Comparison of ENCODE assay signal across 12 cellular contexts in the genomic region with DNA sequence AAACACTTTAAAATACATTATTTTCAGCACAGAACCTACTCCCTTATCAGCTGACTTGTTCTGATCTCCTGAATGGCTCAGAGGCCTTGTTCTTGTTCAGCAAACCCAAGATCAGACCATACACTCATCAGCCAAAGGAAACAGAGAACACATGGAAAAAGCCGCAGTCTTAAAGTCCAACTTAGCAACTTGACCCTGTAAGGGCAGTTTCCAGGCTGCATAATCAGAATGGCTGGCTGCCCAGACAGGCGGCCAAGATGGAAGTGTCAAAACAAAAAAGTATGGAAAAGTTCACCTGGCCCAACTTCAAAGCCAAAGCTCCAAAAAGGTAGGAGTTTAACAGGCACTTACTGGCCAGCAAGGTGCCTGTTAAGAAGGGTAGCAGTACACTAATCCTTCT. TPM values are rescaled to one million over a fixed set of nuclear protein-coding genes. Genes with fewer than 3 reads are reported as not detected.
DNase-seq lines count a peak whose midpoint lies in the region; ATAC-seq and TF ChIP-seq lines count a peak whose summit lies in the region.
"Had no signal": no experiment of that assay in that cellular context is flagged by ENCODE, and none has a peak within 500 bp of the region (broad histone marks: within the 10 kb centered on the region; RNA-seq: fewer than 3 reads in every experiment).

No MANE protein-coding gene starts in this region.

- DNase-seq in IMR-90: peak; percentile 91
- DNase-seq in mammary epithelial cell: peak; percentile 32
- peak; percentile 85 for DNase-seq in sigmoid colon
- DNase-seq in NCI-H187 treated with DMSO at 0.1 percent for 48 hours (lab: John Stamatoyannopoulos, UW): no peak
- DNase-seq in superior temporal gyrus (ENCODE audit: extremely low spot score): no peak
- no peak for DNase-seq in SIG-M5 (lab: John Stamatoyannopoulos, UW)
- DNase-seq: activated CD8-positive, alpha-beta T cell treated with anti-CD3 and anti-CD28 coated beads for 36 hours; COR-L47; NCI-H1048; SHP77 had no signal

- no peak overlapping the region for H2AK5ac ChIP-seq in IMR-90 (ENCODE audit: low read depth, low read length)

- no peak overlapping the region for H2BK120ac ChIP-seq in IMR-90 (ENCODE audit: low read depth, low read length)

- H3K79me1 ChIP-seq in IMR-90 (ENCODE audit: low read depth in 1 of 2, low read length in 2 of 2): peaks cover 7 to 34% of the 10 kb centered on the region in 2 experiments; a peak in 3 of 4 replicates

- no peak overlapping the region for H3K4me2 ChIP-seq in IMR-90 (ENCODE audit: low read depth, low read length)
- H3K4me2 ChIP-seq in mammary epithelial cell (ENCODE audit: insufficient read depth, low read depth, low read length): no peak overlapping the region

- H3K27ac ChIP-seq in IMR-90 (ENCODE audit: insufficient read depth, low read length) (no peak overlapping the region), mammary epithelial cell (ENCODE audit: insufficient read depth, low read depth, low read length) (no peak overlapping the region), layer of hippocampus (ENCODE audit: low read depth, low read length) (peak overlapping the region; percentile 18), sigmoid colon (peak overlapping the region; percentile 76 to 85 (median 80))

- H3K4ac ChIP-seq in IMR-90 (ENCODE audit: low read depth, low read length): no peak overlapping the region

- POLR2A ChIA-PET in IMR-90 (lab: Charles Lee; ENCODE audit: unreplicated experiment): no interaction called here

- BruUV-seq in IMR-90 (replicated peaks; lab: Mats Ljungman, UMichigan) (no TSS peak), mammary epithelial cell (replicated peaks; lab: Mats Ljungman, UMichigan) (no TSS peak)

- no CpG with 5 or more reads among the region's 2 CpGs for WGBS in IMR-90 (ENCODE audit: extremely low coverage in 2 of 2, insufficient read length in 1 of 2), 2 experiments
- 0% methylated on average over 2 of the region's 2 CpGs for WGBS in mammary epithelial cell (ENCODE audit: low coverage, missing lambda C conversion rate)
- 14 to 53% methylated on average over 2 of the region's 2 CpGs for WGBS in sigmoid colon, 2 donors

- H3K36me3 ChIP-seq in IMR-90 (ENCODE audit: control insufficient read depth, insufficient read depth, low read length) (no peaks in the 10 kb centered on the region), mammary epithelial cell (ENCODE audit: insufficient read depth, low read length) (no peaks in the 10 kb centered on the region), sigmoid colon (no peaks in the 10 kb centered on the region)

- H3K27me3 ChIP-seq in IMR-90 (ENCODE audit: control insufficient read depth, insufficient read depth, low read length) (no peaks in the 10 kb centered on the region), mammary epithelial cell (ENCODE audit: insufficient read depth, low read length) (no peaks in the 10 kb centered on the region), layer of hippocampus (ENCODE audit: control insufficient read depth, insufficient read depth, low read length) (no peaks in the 10 kb centered on the region), sigmoid colon (no peaks in the 10 kb centered on the region)

- H3K4me1 ChIP-seq in IMR-90 (ENCODE audit: control insufficient read depth, insufficient read depth, low read length) (peaks cover 18% of the 10 kb centered on the region), mammary epithelial cell (ENCODE audit: insufficient read depth, low read length) (peaks cover 27% of the 10 kb centered on the region), sigmoid colon (peaks cover 0 to 57% (median 55%) of the 10 kb centered on the region in 4 donors)

- H2BK5ac ChIP-seq in IMR-90 (ENCODE audit: low read depth, low read length, poor library complexity, severe bottlenecking): no peak overlapping the region

- no peak overlapping the region for H2BK15ac ChIP-seq in IMR-90 (ENCODE audit: low read depth, low read length)

- TF ChIP-seq CTCF in IMR-90 (conservative IDR thresholded peaks at IDR 0.05; ENCODE audit: low read depth, low read length): no peak
- no peak for TF ChIP-seq CTCF in mammary epithelial cell (conservative IDR thresholded peaks at IDR 0.05 in 1 of 2, IDR thresholded peaks at IDR 0.05 in 1 of 2; ENCODE audit: extremely low read depth in 1 of 2, insufficient read depth in 1 of 2, low read depth in 1 of 2, low read length in 2 of 2)
- TF ChIP-seq CTCF in sigmoid colon (IDR thresholded peaks at IDR 0.05): no peak

- no peak overlapping the region for H3K56ac ChIP-seq in IMR-90 (ENCODE audit: extremely low read depth, insufficient read depth, low read length)

- intact Hi-C loops in IMR-90 (cut with micrococcal nuclease) (no loop called here), mammary epithelial cell (cut with micrococcal nuclease) (no loop called here), sigmoid colon (cut with DNase I) (no loop called here)

- no peak overlapping the region for H3K18ac ChIP-seq in IMR-90 (ENCODE audit: low read depth, low read length)

- H3K23ac ChIP-seq in IMR-90 (ENCODE audit: low read depth, low read length): no peak overlapping the region

- no peak overlapping the region for H4K91ac ChIP-seq in IMR-90 (ENCODE audit: insufficient read depth, low read depth, low read length)

- no peak overlapping the region for H3K4me3 ChIP-seq in IMR-90 (ENCODE audit: insufficient read depth, low read depth, low read length)
- H3K4me3 ChIP-seq in mammary epithelial cell (replicated peaks in 1 of 3; ENCODE audit: insufficient read depth in 1 of 3, low read depth in 2 of 3, low read length in 3 of 3): no peak overlapping the region
- H3K4me3 ChIP-seq in sigmoid colon: no peak overlapping the region

- H3K9me3 ChIP-seq in IMR-90 (ENCODE audit: control insufficient read depth, insufficient read depth, low read length): no peaks in the 10 kb centered on the region
- no peaks in the 10 kb centered on the region for H3K9me3 ChIP-seq in mammary epithelial cell (replicated peaks; ENCODE audit: insufficient read depth, low read length)
- no peaks in the 10 kb centered on the region for H3K9me3 ChIP-seq in sigmoid colon

- ATAC-seq in IMR-90 (ENCODE audit: low read depth) (peak; percentile 69), HG02840 (IDR thresholded peaks at IDR 0.05; ENCODE audit: low FRiP score, unreplicated experiment) (no peak)
- ATAC-seq: activated CD8-positive, alpha-beta T cell treated with anti-CD3 and anti-CD28 coated beads for 36 hours had no signal

- TF ChIP-seq RAD21 in IMR-90 (IDR thresholded peaks at IDR 0.05; ENCODE audit: low read length): no peak

- dilution Hi-C loops in IMR-90 (cut with HindIII; ENCODE audit: low sequenced_read_pairs, unreplicated experiment) (no loop called here), mammary epithelial cell (cut with HindIII; ENCODE audit: low sequenced_read_pairs) (no loop called here)

- CTCF ChIA-PET in IMR-90 (lab: Yijun Ruan, JAX) (interaction anchor here (0.7 kb wide), 1 partner anchor 531 kb away, joined by 4 read pairs; no protein-coding TSS in a partner anchor), mammary epithelial cell (lab: Charles Lee; ENCODE audit: low non-redundant PET) (no interaction called here)

- H2BK20ac ChIP-seq in IMR-90 (ENCODE audit: low read depth, low read length): no peak overlapping the region

- no peak for TF ChIP-seq EP300 in sigmoid colon (IDR thresholded peaks at IDR 0.05)

- H3K79me2 ChIP-seq in mammary epithelial cell (ENCODE audit: insufficient read depth, low read length): peaks cover 34% of the 10 kb centered on the region

- H2AK9ac ChIP-seq in IMR-90 (replicated peaks; ENCODE audit: low read depth, low read length, poor library complexity): no peak overlapping the region

- in situ Hi-C loops in IMR-90 (cut with MboI; ENCODE audit: low sequenced_read_pairs) (no loop called here), mammary epithelial cell (cut with MboI; ENCODE audit: low sequenced_read_pairs in 2 of 2) (no loop called here)

- H4K5ac ChIP-seq in IMR-90 (ENCODE audit: low read depth, low read length): no peak overlapping the region

- H4K20me1 ChIP-seq in IMR-90 (ENCODE audit: insufficient read depth, low read length) (peaks cover 30% of the 10 kb centered on the region; the same call in 1 of the 2 replicates), mammary epithelial cell (ENCODE audit: insufficient read depth, low read length) (no peaks in the 10 kb centered on the region)

- H2AFZ ChIP-seq in IMR-90 (replicated peaks; ENCODE audit: low read length, poor library complexity) (no peak overlapping the region), mammary epithelial cell (ENCODE audit: low read depth, low read length) (no peak overlapping the region)

- TF ChIP-seq POLR2A in IMR-90 (IDR thresholded peaks at IDR 0.05; ENCODE audit: low read depth, low read length) (no peak), sigmoid colon (IDR thresholded peaks at IDR 0.05) (no peak)

- peaks cover 10% of the 10 kb centered on the region for H3K9me1 ChIP-seq in IMR-90 (ENCODE audit: insufficient read depth, low read length)

- no peak overlapping the region for H4K8ac ChIP-seq in IMR-90 (ENCODE audit: low read depth in 2 of 2, low read length in 2 of 2)

- H3K9ac ChIP-seq in IMR-90 (ENCODE audit: low read depth, low read length) (no peak overlapping the region), mammary epithelial cell (ENCODE audit: insufficient read depth, low read length) (no peak overlapping the region)

- H3K14ac ChIP-seq in IMR-90 (replicated peaks; ENCODE audit: low read depth, low read length): no peak overlapping the region

TF ChIP-seq in IMR-90, 13 proteins besides CTCF, POLR2A, EP300 and RAD21:
- TF ChIP-seq, protein P1, sequence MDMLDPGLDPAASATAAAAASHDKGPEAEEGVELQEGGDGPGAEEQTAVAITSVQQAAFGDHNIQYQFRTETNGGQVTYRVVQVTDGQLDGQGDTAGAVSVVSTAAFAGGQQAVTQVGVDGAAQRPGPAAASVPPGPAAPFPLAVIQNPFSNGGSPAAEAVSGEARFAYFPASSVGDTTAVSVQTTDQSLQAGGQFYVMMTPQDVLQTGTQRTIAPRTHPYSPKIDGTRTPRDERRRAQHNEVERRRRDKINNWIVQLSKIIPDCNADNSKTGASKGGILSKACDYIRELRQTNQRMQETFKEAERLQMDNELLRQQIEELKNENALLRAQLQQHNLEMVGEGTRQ (IDR thresholded peaks at IDR 0.05; ENCODE audit: low read depth, low read length): peak; percentile 49; the same call in 1 of the 2 replicates
- TF ChIP-seq MXI1 (IDR thresholded peaks at IDR 0.05; ENCODE audit: borderline replicate concordance, low read depth, low read length): no peak
- TF ChIP-seq RCOR1 (IDR thresholded peaks at IDR 0.05; ENCODE audit: insufficient replicate concordance, low read length): no peak
- TF ChIP-seq SMC3 (IDR thresholded peaks at IDR 0.05; ENCODE audit: low read depth, low read length): no peak

RNA-seq across cellular contexts. Expression of a gene that starts 56.3 kb away (rescaled TPM):
- 56.1 and 61.4 TPM in 2 replicates for total RNA-seq in IMR-90 (2012; rRNA removed)
- polyA plus RNA-seq in IMR-90 (2012; rRNA removed): 66.0 and 80.7 TPM in 2 replicates
- polyA plus RNA-seq in IMR-90 (2012; cell fraction: cytosol; rRNA removed): 76.2 and 95.1 TPM in 2 replicates
- polyA plus RNA-seq in IMR-90 (2012; cell fraction: nucleus; rRNA removed; ENCODE audit: low replicate concordance): 22.3 and 55.0 TPM in 2 replicates
- total RNA-seq in mammary epithelial cell: 10 to 100 TPM; 35.8 to 52.4 TPM
- 40.8 TPM for polyA plus RNA-seq in mammary epithelial cell
- 15.6 TPM for polyA minus RNA-seq in mammary epithelial cell
- 10 to 100 TPM; 23.2 to 39.2 (median 34.9) TPM for total RNA-seq in sigmoid colon
- 10 to 100 TPM in 2 of 3 donors, 1 to 10 TPM in 1; 7.8 to 60.8 (median 17.3) TPM for polyA plus RNA-seq in sigmoid colon

Comparison
In these comparisons a context has a peak if more than half of its experiments do, and no peak if none do; other contexts are left out.
1. DNase-seq: peak in IMR-90 (single experiment), mammary epithelial cell (single experiment) and sigmoid colon (single experiment); none in NCI-H187 treated with DMSO at 0.1 percent for 48 hours (single experiment), superior temporal gyrus (single experiment) and SIG-M5 (single experiment).
2. H3K27ac ChIP-seq: peak in layer of hippocampus (single experiment) and sigmoid colon (4 of 4); none in IMR-90 (single experiment) and mammary epithelial cell (single experiment).